ENCODE assay signal across 3 cellular contexts in genomic region chr5:142333749-142334148, GRCh38.
A peak's percentile ranks its signal among the peaks of the same experiment; 100 is the strongest.
TF ChIP-seq lines count a peak whose summit lies in the region.

No MANE protein-coding gene starts in this region.

TF ChIP-seq in WTC11, 78 proteins besides CTCF, POLR2A, EP300 and RAD21:
- TF ChIP-seq ZNF121 (CRISPR knock-in tag; IDR thresholded peaks at IDR 0.05): peak; percentile 91

TF ChIP-seq in K562, 482 proteins besides CTCF, POLR2A, EP300 and RAD21:
- TF ChIP-seq ZNF316 (IDR thresholded peaks at IDR 0.05): peak; percentile 21; the same call in 1 of the 2 replicates
- TF ChIP-seq ZNF121 (CRISPR knock-in tag; conservative IDR thresholded peaks at IDR 0.05): peak; percentile 66
- 0 out of 2 replicates have a peak, but pooled peaks have one; percentile 10 for TF ChIP-seq BCOR (IDR thresholded peaks at IDR 0.05)

TF ChIP-seq in HepG2, 621 proteins besides CTCF, POLR2A, EP300 and RAD21:
- TF ChIP-seq ZNF121 (CRISPR knock-in tag; IDR thresholded peaks at IDR 0.05): peak; percentile 58; the same call in 1 of the 2 replicates
